1 cellular context compared by ENCODE assay signal in genomic region chr16:1361685-1362360, GRCh38.
TF ChIP-seq lines count a peak whose summit lies in the region.

No MANE protein-coding gene starts in this region.

TF ChIP-seq in GM12878, 131 proteins besides CTCF, POLR2A, EP300 and RAD21:
- TF ChIP-seq SREBF1 (IDR thresholded peaks at IDR 0.05; ENCODE audit: low read length) (no peak), TCF12 (IDR thresholded peaks at IDR 0.05; ENCODE audit: low read depth, low read length) (no peak), RELA (IDR thresholded peaks at IDR 0.05; ENCODE audit: borderline replicate concordance, partially characterized antibody) (no peak), POU2F2 (IDR thresholded peaks at IDR 0.05; ENCODE audit: borderline replicate concordance, low read depth, low read length) (no peak), PBX3 (IDR thresholded peaks at IDR 0.05; ENCODE audit: insufficient replicate concordance, low read depth, low read length) (no peak), ZNF622 (IDR thresholded peaks at IDR 0.05) (no peak), ZBED1 (IDR thresholded peaks at IDR 0.05; ENCODE audit: borderline replicate concordance) (no peak)
